Comparison of ENCODE assay signal across 12 cellular contexts in the genomic region with DNA sequence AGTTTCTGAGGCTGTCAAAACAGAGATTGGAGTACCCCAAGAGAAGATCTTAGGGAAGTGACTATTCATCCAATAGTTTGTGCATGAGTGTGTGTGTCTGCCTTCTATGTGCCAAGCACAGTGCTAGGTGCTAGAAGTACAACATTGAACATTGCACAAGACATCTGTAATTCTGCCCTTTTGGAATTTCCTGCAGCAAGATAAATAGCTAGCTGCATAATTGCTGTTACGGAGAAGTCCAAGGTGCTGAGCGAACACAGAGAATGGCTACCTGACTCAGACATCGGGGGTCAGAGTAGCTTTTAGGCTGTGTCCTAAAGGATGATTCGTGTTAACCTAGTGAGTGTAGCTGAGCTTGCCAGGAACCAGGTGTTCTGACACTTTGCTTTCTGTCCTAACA. TPM values are rescaled to one million over a fixed set of nuclear protein-coding genes. Genes with fewer than 3 reads are reported as not detected.
"Had no signal": no experiment of that assay in that cellular context is flagged by ENCODE, and none has a peak within 500 bp of the region (broad histone marks: within the 10 kb centered on the region; RNA-seq: fewer than 3 reads in every experiment).

No MANE protein-coding gene starts in this region.

- H3K27ac ChIP-seq: brain microvascular endothelial cell, esophagus muscularis mucosa, gastroesophageal sphincter had no signal

- H3K4me1 ChIP-seq: esophagus muscularis mucosa, gastroesophageal sphincter had no signal

- DNase-seq: activated naive CD4-positive, alpha-beta T cell treated with anti-CD3 and anti-CD28 coated beads, Interleukin-2, amount 50 U/mL, for 16 hours; amniotic stem cell; brain microvascular endothelial cell; occipital lobe; stimulated activated CD4-positive, alpha-beta T cell treated with anti-CD3 and anti-CD28 coated beads, Interleukin-12 subunit alpha, Interleukin-12 subunit beta, amount 100 ng/mL, for 4 hours; stimulated activated naive CD4-positive, alpha-beta T cell treated with Interleukin-2 at 50 U/mL for 16 hours; T-helper 2 cell had no signal

- H3K4me3 ChIP-seq: esophagus muscularis mucosa, gastroesophageal sphincter had no signal

- H3K36me3 ChIP-seq: esophagus muscularis mucosa, gastroesophageal sphincter had no signal

- ATAC-seq: gastroesophageal sphincter; natural killer cell treated with Interleukin-12 subunit alpha and Interleukin-12 subunit beta and Interleukin-15 and Interleukin-18, amount 100 ng/mL, for 72 hours had no signal

- FAIRE-seq: TTC549 had no signal

- H3K27me3 ChIP-seq: brain microvascular endothelial cell, esophagus muscularis mucosa, gastroesophageal sphincter had no signal

- H3K9me3 ChIP-seq: esophagus muscularis mucosa, gastroesophageal sphincter had no signal

RNA-seq across cellular contexts. Expression of gene PAPPA, which starts 44.8 kb away (rescaled TPM):
- total RNA-seq: activated T-helper 2 cell treated with anti-CD3 and anti-CD28 coated beads, Interferon-gamma antibody, Interleukin-2, Interleukin-4, amounts not matched to agents 10 μg/mL and 5 μg/mL and 100 μg/mL, durations not matched to agents 14 hours and 24 hours and 36 hours; natural killer cell treated with Interleukin-12 subunit alpha and Interleukin-12 subunit beta and Interleukin-15 and Interleukin-18, amount 100 ng/mL, for 72 hours had no signal
